In the genomic region with DNA sequence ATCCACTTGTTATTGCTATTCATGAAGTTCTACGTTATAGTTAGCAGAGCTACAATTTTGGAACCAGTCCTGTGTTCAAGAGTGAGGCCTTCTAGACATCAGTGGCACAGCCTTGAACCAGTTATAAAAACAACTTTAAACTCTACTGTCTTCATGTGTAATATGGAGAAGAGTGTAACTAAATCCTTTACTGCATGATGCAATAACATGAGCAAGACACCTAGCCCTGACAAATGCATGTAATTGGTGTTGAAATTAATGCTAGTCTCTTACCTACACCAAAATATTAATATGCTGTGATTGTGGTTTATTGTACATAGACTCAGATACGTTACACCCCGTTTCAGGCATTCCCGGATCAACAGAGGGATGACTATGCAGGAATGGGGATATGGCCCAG, we compare ENCODE assay signal across 26 cellular contexts.
"Had no signal": no experiment of that assay in that cellular context is flagged by ENCODE, and none has a peak within 500 bp of the region (broad histone marks: within the 10 kb centered on the region; RNA-seq: fewer than 3 reads in every experiment).

No MANE protein-coding gene starts in this region.

- H3K36me3 ChIP-seq: esophagus squamous epithelium, gastrocnemius medialis, heart right ventricle, left lung, lower lobe of right lung had no signal

- H3K27me3 ChIP-seq: esophagus squamous epithelium, gastrocnemius medialis, left lung had no signal

- H3K27ac ChIP-seq: coronary artery, dorsolateral prefrontal cortex, epithelial cell of prostate, esophagus squamous epithelium, gastrocnemius medialis, heart right ventricle, left lung, lower lobe of right lung had no signal

- FAIRE-seq: colon, endothelial cell of umbilical vein, islet of Langerhans, keratinocyte had no signal

- DNase-seq: dermis blood vessel endothelial cell; dorsolateral prefrontal cortex; effector CD4-positive, alpha-beta T cell; effector memory CD4-positive, alpha-beta T cell; erythroblast; esophagus squamous epithelium; foreskin fibroblast; foreskin melanocyte; gastrocnemius medialis; glutamatergic neuron; head of caudate nucleus; heart right ventricle; hippocampal formation; left cardiac atrium; left lung; left ventricle myocardium superior; lower lobe of right lung; mesenchymal stem cell; midbrain had no signal

- H3K4me3 ChIP-seq: coronary artery, dorsolateral prefrontal cortex, esophagus squamous epithelium, gastrocnemius medialis, heart right ventricle, left lung, lower lobe of right lung had no signal

- ATAC-seq: esophagus mucosa, gastrocnemius medialis, heart right ventricle, left cardiac atrium, left lung, left ventricle myocardium superior, lower lobe of right lung had no signal

- H3K9me3 ChIP-seq: esophagus squamous epithelium, gastrocnemius medialis, heart right ventricle, lower lobe of right lung had no signal

- H3K4me1 ChIP-seq: esophagus squamous epithelium, gastrocnemius medialis, heart right ventricle, left lung had no signal
